Comparison of ENCODE assay signal across 1 cellular context in the genomic region with DNA sequence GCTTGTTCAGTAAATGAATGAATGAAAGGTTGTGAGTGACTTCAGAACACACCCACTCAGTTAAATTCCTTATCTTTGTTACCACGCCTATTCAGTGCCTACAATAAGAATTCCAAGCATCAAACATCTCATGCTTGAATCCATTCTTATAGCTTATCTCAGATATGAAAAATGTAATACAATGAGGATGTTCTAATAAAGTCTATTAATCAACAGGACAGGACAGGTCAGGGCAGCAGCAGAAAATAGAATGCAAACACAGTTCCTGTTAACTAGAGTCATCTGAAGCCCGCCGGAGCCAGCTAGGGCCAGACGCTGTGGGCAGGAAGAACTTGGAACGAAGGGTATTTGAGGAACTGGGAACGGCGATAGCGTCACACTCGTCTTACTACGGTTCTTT.
TF ChIP-seq lines count a peak whose summit lies in the region.

No MANE protein-coding gene starts in this region.

TF ChIP-seq in WTC11, 78 proteins besides CTCF, POLR2A, EP300 and RAD21 (continued from another document):
- TF ChIP-seq, protein P1, sequence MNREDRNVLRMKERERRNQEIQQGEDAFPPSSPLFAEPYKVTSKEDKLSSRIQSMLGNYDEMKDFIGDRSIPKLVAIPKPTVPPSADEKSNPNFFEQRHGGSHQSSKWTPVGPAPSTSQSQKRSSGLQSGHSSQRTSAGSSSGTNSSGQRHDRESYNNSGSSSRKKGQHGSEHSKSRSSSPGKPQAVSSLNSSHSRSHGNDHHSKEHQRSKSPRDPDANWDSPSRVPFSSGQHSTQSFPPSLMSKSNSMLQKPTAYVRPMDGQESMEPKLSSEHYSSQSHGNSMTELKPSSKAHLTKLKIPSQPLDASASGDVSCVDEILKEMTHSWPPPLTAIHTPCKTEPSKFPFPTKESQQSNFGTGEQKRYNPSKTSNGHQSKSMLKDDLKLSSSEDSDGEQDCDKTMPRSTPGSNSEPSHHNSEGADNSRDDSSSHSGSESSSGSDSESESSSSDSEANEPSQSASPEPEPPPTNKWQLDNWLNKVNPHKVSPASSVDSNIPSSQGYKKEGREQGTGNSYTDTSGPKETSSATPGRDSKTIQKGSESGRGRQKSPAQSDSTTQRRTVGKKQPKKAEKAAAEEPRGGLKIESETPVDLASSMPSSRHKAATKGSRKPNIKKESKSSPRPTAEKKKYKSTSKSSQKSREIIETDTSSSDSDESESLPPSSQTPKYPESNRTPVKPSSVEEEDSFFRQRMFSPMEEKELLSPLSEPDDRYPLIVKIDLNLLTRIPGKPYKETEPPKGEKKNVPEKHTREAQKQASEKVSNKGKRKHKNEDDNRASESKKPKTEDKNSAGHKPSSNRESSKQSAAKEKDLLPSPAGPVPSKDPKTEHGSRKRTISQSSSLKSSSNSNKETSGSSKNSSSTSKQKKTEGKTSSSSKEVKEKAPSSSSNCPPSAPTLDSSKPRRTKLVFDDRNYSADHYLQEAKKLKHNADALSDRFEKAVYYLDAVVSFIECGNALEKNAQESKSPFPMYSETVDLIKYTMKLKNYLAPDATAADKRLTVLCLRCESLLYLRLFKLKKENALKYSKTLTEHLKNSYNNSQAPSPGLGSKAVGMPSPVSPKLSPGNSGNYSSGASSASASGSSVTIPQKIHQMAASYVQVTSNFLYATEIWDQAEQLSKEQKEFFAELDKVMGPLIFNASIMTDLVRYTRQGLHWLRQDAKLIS (CRISPR knock-in tag; IDR thresholded peaks at IDR 0.05; ENCODE audit: borderline replicate concordance), result no peak
- TF ChIP-seq, protein P2, sequence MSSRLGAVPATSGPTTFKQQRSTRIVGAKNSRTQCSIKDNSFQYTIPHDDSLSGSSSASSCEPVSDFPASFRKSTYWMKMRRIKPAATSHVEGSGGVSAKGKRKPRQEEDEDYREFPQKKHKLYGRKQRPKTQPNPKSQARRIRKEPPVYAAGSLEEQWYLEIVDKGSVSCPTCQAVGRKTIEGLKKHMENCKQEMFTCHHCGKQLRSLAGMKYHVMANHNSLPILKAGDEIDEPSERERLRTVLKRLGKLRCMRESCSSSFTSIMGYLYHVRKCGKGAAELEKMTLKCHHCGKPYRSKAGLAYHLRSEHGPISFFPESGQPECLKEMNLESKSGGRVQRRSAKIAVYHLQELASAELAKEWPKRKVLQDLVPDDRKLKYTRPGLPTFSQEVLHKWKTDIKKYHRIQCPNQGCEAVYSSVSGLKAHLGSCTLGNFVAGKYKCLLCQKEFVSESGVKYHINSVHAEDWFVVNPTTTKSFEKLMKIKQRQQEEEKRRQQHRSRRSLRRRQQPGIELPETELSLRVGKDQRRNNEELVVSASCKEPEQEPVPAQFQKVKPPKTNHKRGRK (CRISPR knock-in tag; IDR thresholded peaks at IDR 0.05; ENCODE audit: borderline replicate concordance), result no peak
- no peak for TF ChIP-seq ZNF423 (CRISPR knock-in tag; IDR thresholded peaks at IDR 0.05)
- TF ChIP-seq, protein P3, sequence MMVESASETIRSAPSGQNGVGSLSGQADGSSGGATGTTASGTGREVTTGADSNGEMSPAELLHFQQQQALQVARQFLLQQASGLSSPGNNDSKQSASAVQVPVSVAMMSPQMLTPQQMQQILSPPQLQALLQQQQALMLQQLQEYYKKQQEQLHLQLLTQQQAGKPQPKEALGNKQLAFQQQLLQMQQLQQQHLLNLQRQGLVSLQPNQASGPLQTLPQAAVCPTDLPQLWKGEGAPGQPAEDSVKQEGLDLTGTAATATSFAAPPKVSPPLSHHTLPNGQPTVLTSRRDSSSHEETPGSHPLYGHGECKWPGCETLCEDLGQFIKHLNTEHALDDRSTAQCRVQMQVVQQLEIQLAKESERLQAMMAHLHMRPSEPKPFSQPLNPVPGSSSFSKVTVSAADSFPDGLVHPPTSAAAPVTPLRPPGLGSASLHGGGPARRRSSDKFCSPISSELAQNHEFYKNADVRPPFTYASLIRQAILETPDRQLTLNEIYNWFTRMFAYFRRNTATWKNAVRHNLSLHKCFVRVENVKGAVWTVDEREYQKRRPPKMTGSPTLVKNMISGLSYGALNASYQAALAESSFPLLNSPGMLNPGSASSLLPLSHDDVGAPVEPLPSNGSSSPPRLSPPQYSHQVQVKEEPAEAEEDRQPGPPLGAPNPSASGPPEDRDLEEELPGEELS (CRISPR knock-in tag; IDR thresholded peaks at IDR 0.05), result no peak
- TF ChIP-seq ESRRA (CRISPR knock-in tag; IDR thresholded peaks at IDR 0.05; ENCODE audit: borderline replicate concordance), result no peak
- TF ChIP-seq, protein P4, sequence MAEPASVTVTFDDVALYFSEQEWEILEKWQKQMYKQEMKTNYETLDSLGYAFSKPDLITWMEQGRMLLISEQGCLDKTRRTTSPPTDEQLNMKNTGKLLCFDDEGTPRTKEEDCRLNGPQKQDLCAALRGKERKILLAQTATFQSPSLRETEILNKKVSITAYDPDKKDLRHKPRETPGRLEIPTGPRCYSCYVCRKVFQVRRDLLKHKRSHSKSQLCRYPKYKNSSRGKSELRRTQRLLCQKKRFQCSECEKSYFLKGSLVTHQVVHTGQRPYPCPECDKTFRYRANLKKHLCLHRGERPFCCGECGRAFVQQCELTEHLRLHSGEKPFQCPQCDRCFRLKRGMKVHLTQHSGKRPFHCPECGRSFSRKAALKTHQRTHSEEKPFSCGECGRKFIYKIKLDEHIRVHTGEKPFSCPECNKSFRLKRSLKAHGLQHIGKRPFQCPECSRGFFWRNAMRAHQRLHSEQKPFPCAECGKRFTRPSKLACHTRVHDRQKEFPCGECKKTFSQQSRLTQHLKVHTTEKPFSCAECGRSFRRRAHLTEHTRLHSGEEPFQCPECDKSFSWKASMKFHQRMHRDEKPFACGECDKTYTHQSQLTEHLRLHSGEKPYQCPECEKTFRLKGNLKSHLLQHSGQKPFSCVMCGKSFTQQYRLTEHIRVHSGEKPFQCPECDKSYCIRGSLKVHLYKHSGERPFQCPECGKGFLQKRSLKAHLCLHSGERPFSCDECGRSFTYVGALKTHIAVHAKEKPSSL (CRISPR knock-in tag; conservative IDR thresholded peaks at IDR 0.05), result no peak
- TF ChIP-seq NFE2L1 (CRISPR knock-in tag; IDR thresholded peaks at IDR 0.05), result no peak
